Comparison of ENCODE assay signal across 22 cellular contexts in the genomic region with DNA sequence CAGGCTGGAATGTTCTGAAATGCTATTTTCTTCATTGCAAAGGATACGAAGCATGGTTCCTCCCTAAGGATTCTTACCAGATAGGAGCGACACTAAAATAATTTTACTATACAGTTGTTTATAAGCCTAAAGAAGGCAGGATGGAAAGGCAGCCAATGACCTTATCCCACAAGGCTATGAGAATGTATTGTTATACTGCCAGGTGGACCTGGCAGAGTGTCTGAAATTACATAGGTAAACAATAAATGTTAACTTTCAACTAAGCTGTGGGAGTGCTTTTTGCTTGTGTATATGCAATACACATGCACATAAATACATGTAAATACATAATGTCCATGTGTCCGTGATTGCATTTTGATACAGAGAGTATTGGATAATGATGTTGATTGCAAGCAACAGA.
"Had no signal": no experiment of that assay in that cellular context is flagged by ENCODE, and none has a peak within 500 bp of the region (broad histone marks: within the 10 kb centered on the region; RNA-seq: fewer than 3 reads in every experiment).

No MANE protein-coding gene starts in this region.

- H3K4me1 Mint-ChIP-seq: naive thymus-derived CD8-positive, alpha-beta T cell; stimulated activated memory B cell treated with anti-CD40 and anti-IgM and Interleukin-4, amounts not matched to agents 10 μg/mL and 1 μg/mL and 100 μg/mL, for 72 hours had no signal

- H3K27ac ChIP-seq: epithelial cell of prostate, esophagus muscularis mucosa, gastroesophageal sphincter, neutrophil, spleen, testis, tibial nerve, upper lobe of right lung had no signal

- H3K9me3 ChIP-seq: mucosa of descending colon, neutrophil, testis, upper lobe of right lung had no signal

- H3K4me3 Mint-ChIP-seq: naive thymus-derived CD8-positive, alpha-beta T cell; stimulated activated memory B cell treated with anti-CD40 and anti-IgM and Interleukin-4, amounts not matched to agents 10 μg/mL and 1 μg/mL and 100 μg/mL, for 72 hours; stimulated activated naive CD8-positive, alpha-beta T cell treated with anti-CD3 and anti-CD28 coated beads, Interleukin-15, Interleukin-2, amounts not matched to agents 100 ng/mL and 50 ng/mL, for 24 hours had no signal

- DNase-seq: cortex of kidney; effector memory CD4-positive, alpha-beta T cell; glutamatergic neuron; islet precursor cell; mammary epithelial cell; mucosa of descending colon; naive thymus-derived CD8-positive, alpha-beta T cell; spleen; stimulated activated CD4-positive, alpha-beta T cell treated with anti-CD3 and anti-CD28 coated beads, Interleukin-15, amount 100 ng/mL, for 24 hours; stimulated activated CD4-positive, alpha-beta T cell treated with anti-CD3 and anti-CD28 coated beads, Interleukin-1b, Interleukin-23, amount 100 ng/mL, for 48 hours; stimulated activated CD4-positive, alpha-beta T cell treated with anti-CD3 and anti-CD28 coated beads, Interleukin-4, amount 100 ng/mL, for 24 hours; testis; upper lobe of right lung had no signal

- H3K36me3 ChIP-seq: esophagus muscularis mucosa, gastroesophageal sphincter, neutrophil, spleen, tibial nerve, upper lobe of right lung had no signal

- H3K9me3 Mint-ChIP-seq: stimulated activated naive CD8-positive, alpha-beta T cell treated with anti-CD3 and anti-CD28 coated beads, Interleukin-15, Interleukin-2, amounts not matched to agents 100 ng/mL and 50 ng/mL, for 24 hours had no signal

- H3K27me3 ChIP-seq: esophagus muscularis mucosa, gastroesophageal sphincter, neutrophil, spleen, testis, tibial nerve, upper lobe of right lung had no signal

- H3K4me1 ChIP-seq: esophagus muscularis mucosa, gastroesophageal sphincter, spleen, testis, upper lobe of right lung had no signal

- H3K27me3 Mint-ChIP-seq: naive thymus-derived CD8-positive, alpha-beta T cell; stimulated activated memory B cell treated with anti-CD40 and anti-IgM and Interleukin-4, amounts not matched to agents 10 μg/mL and 1 μg/mL and 100 μg/mL, for 72 hours; stimulated activated naive CD8-positive, alpha-beta T cell treated with anti-CD3 and anti-CD28 coated beads, Interleukin-15, Interleukin-2, amounts not matched to agents 100 ng/mL and 50 ng/mL, for 24 hours had no signal

- H3K4me3 ChIP-seq: esophagus muscularis mucosa, gastroesophageal sphincter, mucosa of descending colon, spleen, testis, tibial nerve, upper lobe of right lung had no signal

- H3K27ac Mint-ChIP-seq: naive thymus-derived CD8-positive, alpha-beta T cell; stimulated activated memory B cell treated with anti-CD40 and anti-IgM and Interleukin-4, amounts not matched to agents 10 μg/mL and 1 μg/mL and 100 μg/mL, for 72 hours; stimulated activated naive CD8-positive, alpha-beta T cell treated with anti-CD3 and anti-CD28 coated beads, Interleukin-15, Interleukin-2, amounts not matched to agents 100 ng/mL and 50 ng/mL, for 24 hours had no signal

- H3K36me3 Mint-ChIP-seq: naive thymus-derived CD8-positive, alpha-beta T cell; stimulated activated memory B cell treated with anti-CD40 and anti-IgM and Interleukin-4, amounts not matched to agents 10 μg/mL and 1 μg/mL and 100 μg/mL, for 72 hours had no signal

- ATAC-seq: gastroesophageal sphincter; left lobe of liver; mucosa of descending colon; naive thymus-derived CD8-positive, alpha-beta T cell; sciatic nerve; stimulated activated memory B cell treated with anti-CD40 and anti-IgM and Interleukin-4, amounts not matched to agents 10 μg/mL and 1 μg/mL and 100 μg/mL, for 72 hours; upper lobe of right lung had no signal
